11 cellular contexts compared by ENCODE assay signal in genomic region chr1:204123376-204123775, GRCh38. TPM values are rescaled to one million over a fixed set of nuclear protein-coding genes. Genes with fewer than 3 reads are reported as not detected.
A peak's percentile ranks its signal among the peaks of the same experiment; 100 is the strongest.
DNase-seq lines count a peak whose midpoint lies in the region; ATAC-seq, FAIRE-seq and TF ChIP-seq lines count a peak whose summit lies in the region.
"Had no signal": no experiment of that assay in that cellular context is flagged by ENCODE, and none has a peak within 500 bp of the region (broad histone marks: within the 10 kb centered on the region; RNA-seq: fewer than 3 reads in every experiment).

No MANE protein-coding gene starts in this region.

- H3K9me3 ChIP-seq in A549, result no peaks in the 10 kb centered on the region
- H3K9me3 ChIP-seq: Peyer's patch had no signal

- H3K4me2 ChIP-seq in A549, result no peak overlapping the region

- peaks cover 7% of the 10 kb centered on the region for H3K4me1 ChIP-seq in A549

- H3K4me3 Mint-ChIP-seq in activated CD4-positive, alpha-beta memory T cell treated with anti-CD3 and anti-CD28 coated beads for 36 hours, result no peak overlapping the region

- no peak overlapping the region for H3K4me3 ChIP-seq in A549
- H3K4me3 ChIP-seq: Peyer's patch had no signal

- no peak for FAIRE-seq in A549 (lab: Jason Lieb, UNC)

- no peaks in the 10 kb centered on the region for H3K4me1 Mint-ChIP-seq in activated CD4-positive, alpha-beta memory T cell treated with anti-CD3 and anti-CD28 coated beads for 36 hours (ENCODE audit: low read depth)

- no peak for TF ChIP-seq POLR2A in A549 (IDR thresholded peaks at IDR 0.05; ENCODE audit: low read length)

- H3K27ac Mint-ChIP-seq in activated CD4-positive, alpha-beta memory T cell treated with anti-CD3 and anti-CD28 coated beads for 36 hours, result no peak overlapping the region

- no peak for TF ChIP-seq EP300 in A549 (IDR thresholded peaks at IDR 0.05)

- no peaks in the 10 kb centered on the region for H3K9me3 Mint-ChIP-seq in activated CD4-positive, alpha-beta memory T cell treated with anti-CD3 and anti-CD28 coated beads for 36 hours

- DNase-seq in A549 (ENCODE audit: low read depth in 1 of 2, low spot score in 1 of 2) (no peak), GM13977 (ENCODE audit: low spot score) (peak; percentile 52), islet precursor cell (peak; percentile 71), DMS153 treated with DMSO at 0.1 percent for 48 hours (lab: John Stamatoyannopoulos, UW; ENCODE audit: unreplicated experiment) (no peak)
- DNase-seq in activated CD4-positive, alpha-beta memory T cell treated with anti-CD3 and anti-CD28 coated beads for 36 hours, result peak; percentile 28
- DNase-seq: DMS79 treated with DMSO at 0.1 percent for 48 hours, Peyer's patch had no signal

- H3K27ac ChIP-seq in A549, result no peak overlapping the region
- H3K27ac ChIP-seq: Peyer's patch had no signal

- TF ChIP-seq RAD21 in A549 (conservative IDR thresholded peaks at IDR 0.05 in 1 of 2, IDR thresholded peaks at IDR 0.05 in 1 of 2), result peak in 1 of 2 experiments; percentile 50; a peak in 3 of 5 replicates

- intact Hi-C loops in activated CD4-positive, alpha-beta memory T cell treated with anti-CD3 and anti-CD28 coated beads for 36 hours (cut with micrococcal nuclease), result loop anchor here (10.0 kb wide), 1 partner anchor 49 kb away; the partner anchor contains the start of gene SOX13

- H3K27me3 Mint-ChIP-seq in activated CD4-positive, alpha-beta memory T cell treated with anti-CD3 and anti-CD28 coated beads for 36 hours, result no peaks in the 10 kb centered on the region

- no peaks in the 10 kb centered on the region for H3K36me3 Mint-ChIP-seq in activated CD4-positive, alpha-beta memory T cell treated with anti-CD3 and anti-CD28 coated beads for 36 hours

- TF ChIP-seq CTCF in A549 (IDR thresholded peaks at IDR 0.05) (peak; percentile 27; the same call in 2 of the 3 replicates), GM13977 (IDR thresholded peaks at IDR 0.05; ENCODE audit: extremely low read depth, insufficient read depth, missing control alignments) (no peak)

- in situ Hi-C loops in GM13977 (cut with MboI; ENCODE audit: low pct_unique_long_range_greater_than_20kb, low sequenced_read_pairs, unreplicated experiment), result loop anchor here (10.0 kb wide), 1 partner anchor 259 kb away; the partner anchor contains the start of gene SNRPE

- CTCF ChIA-PET in A549 (lab: Yijun Ruan, JAX), result interaction anchor here (1.3 to 32.2 kb wide), 2 partner anchors 39 to 257 kb away, joined by 4 to 757 read pairs; partner anchors contain the start of gene SNRPE
- CTCF ChIA-PET in activated CD4-positive, alpha-beta memory T cell treated with anti-CD3 and anti-CD28 coated beads for 36 hours (lab: Charles Lee), result interaction anchor here (2.0 to 2.2 kb wide), 2 partner anchors 252 to 262 kb away, joined by 5 to 8 read pairs; partner anchors contain the start of gene SNRPE

- 73% methylated on average over 8 of the region's 9 CpGs for WGBS in A549 (ENCODE audit: missing lambda C conversion rate)

- POLR2A ChIA-PET in A549 (lab: Yijun Ruan, JAX), result no interaction called here
- POLR2A ChIA-PET in activated CD4-positive, alpha-beta memory T cell treated with anti-CD3 and anti-CD28 coated beads for 36 hours (lab: Charles Lee), result no interaction called here

- ATAC-seq in A549 (peak in 1 of 2 experiments; percentile 62; a peak in 3 of 6 replicates), HG02571 (IDR thresholded peaks at IDR 0.05; ENCODE audit: unreplicated experiment) (no peak), HG02870 (IDR thresholded peaks at IDR 0.05; ENCODE audit: unreplicated experiment) (no peak), GM18520 (IDR thresholded peaks at IDR 0.05; ENCODE audit: unreplicated experiment) (no peak)

TF ChIP-seq in A549, 52 proteins besides CTCF, POLR2A, EP300 and RAD21:
- peak; percentile 26; the same call in 1 of the 3 replicates for TF ChIP-seq SMC3 (IDR thresholded peaks at IDR 0.05)
- TF ChIP-seq BHLHE40 (IDR thresholded peaks at IDR 0.05; ENCODE audit: low read depth, low read length), result no peak

RNA-seq across cellular contexts. Expression of gene ETNK2, which starts 28.5 kb away (rescaled TPM):
- polyA plus RNA-seq in A549 (2011; rRNA removed) (5.1 and 5.2 TPM in 2 replicates), A549 (2017; fragmentation: RNase III; extraction: RNeasy Plus Mini Kit Qiagen cat#74134 plus additional on column Dnase treatment) (2.3 to 3.5 TPM (median 3.4 TPM) in 3 replicates)
- 2.7 and 4.5 TPM in 2 replicates for polyA plus RNA-seq in A549 (2012; cell fraction: cytosol; rRNA removed)
- 2.1 and 3.5 TPM in 2 replicates for polyA plus RNA-seq in A549 (2012; cell fraction: nucleus; rRNA removed)
- 5.1 and 6.7 TPM in 2 replicates for polyA minus RNA-seq in A549 (2011; rRNA and poly(A)+ RNA removed)
- total RNA-seq in activated CD4-positive, alpha-beta memory T cell treated with anti-CD3 and anti-CD28 coated beads for 36 hours, result 1 to 10 TPM; 1.6 to 1.9 TPM

RNA-seq across cellular contexts. Expression of gene REN, which starts 42.8 kb away (rescaled TPM):
- polyA plus RNA-seq in A549 (2011; rRNA removed) (not detected in 2 replicates), A549 (2017; fragmentation: RNase III; extraction: RNeasy Plus Mini Kit Qiagen cat#74134 plus additional on column Dnase treatment) (not detected in 3 replicates)
- not detected in 2 replicates for polyA plus RNA-seq in A549 (2012; cell fraction: cytosol; rRNA removed)
- polyA plus RNA-seq in A549 (2012; cell fraction: nucleus; rRNA removed), result not detected in 2 replicates
- not detected in 2 replicates for polyA minus RNA-seq in A549 (2011; rRNA and poly(A)+ RNA removed)
- not detected for total RNA-seq in activated CD4-positive, alpha-beta memory T cell treated with anti-CD3 and anti-CD28 coated beads for 36 hours
- total RNA-seq: HT1080, Peyer's patch had no signal

RNA-seq across cellular contexts. Expression of gene SOX13, which starts 50.5 kb away (rescaled TPM):
- 9.8 TPM in 2 replicates for polyA plus RNA-seq in A549 (2011; rRNA removed)
- 12.0 and 16.0 TPM in 2 replicates for polyA plus RNA-seq in A549 (2012; cell fraction: cytosol; rRNA removed)
- 39.1 and 39.4 TPM in 2 replicates for polyA plus RNA-seq in A549 (2012; cell fraction: nucleus; rRNA removed)
- 6.8 to 7.3 TPM (median 7.0 TPM) in 3 replicates for polyA plus RNA-seq in A549 (2017; fragmentation: RNase III; extraction: RNeasy Plus Mini Kit Qiagen cat#74134 plus additional on column Dnase treatment)
- 15.7 and 17.6 TPM in 2 replicates for polyA minus RNA-seq in A549 (2011; rRNA and poly(A)+ RNA removed)
- 1 to 10 TPM; 4.6 to 5.8 TPM for total RNA-seq in activated CD4-positive, alpha-beta memory T cell treated with anti-CD3 and anti-CD28 coated beads for 36 hours

Comparison
In these comparisons a context has a peak if more than half of its experiments do, and no peak if none do; other contexts are left out.
1. DNase-seq: peak in GM13977 (single experiment), activated CD4-positive, alpha-beta memory T cell treated with anti-CD3 and anti-CD28 coated beads for 36 hours (single experiment) and islet precursor cell (single experiment); none in A549 (0 of 2) and DMS153 treated with DMSO at 0.1 percent for 48 hours (single experiment).